ENCODE assay signal across 16 cellular contexts in the genomic region with DNA sequence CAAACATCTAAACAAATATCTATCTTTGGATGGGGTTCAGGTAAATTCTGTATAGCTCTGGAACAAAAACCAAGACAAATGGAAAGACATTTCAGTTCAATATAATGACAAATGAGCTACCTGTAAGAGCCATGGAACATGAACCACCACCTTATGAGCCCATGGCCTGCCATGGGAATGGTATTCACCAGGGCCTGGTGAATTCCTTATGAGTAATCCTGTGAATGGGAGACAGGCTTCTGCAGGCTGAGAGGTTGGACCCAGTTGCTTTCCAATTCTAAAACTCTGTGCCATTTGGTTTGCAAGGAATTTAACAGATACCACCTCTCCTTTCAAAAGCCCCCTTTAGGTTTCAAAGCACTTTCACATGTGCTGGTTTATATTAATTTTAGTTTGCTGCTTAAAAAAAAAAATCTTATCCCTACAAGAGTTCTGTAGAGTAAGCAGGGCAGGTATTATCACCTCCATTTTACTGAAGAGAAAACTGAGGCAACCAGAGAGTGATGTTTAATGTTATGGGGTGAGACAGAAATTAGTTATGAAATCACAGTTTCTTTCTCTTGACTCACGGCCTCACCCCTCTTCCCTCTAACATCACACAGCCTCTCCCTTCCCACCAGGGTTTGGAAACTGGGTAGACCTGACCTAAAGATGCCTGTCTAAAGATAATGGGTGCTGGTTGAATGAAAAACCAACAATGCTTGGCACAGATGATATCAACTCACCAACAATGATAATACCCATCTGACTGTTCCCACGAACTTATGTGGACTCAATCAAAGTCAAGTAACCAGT.
DNase-seq lines count a peak whose midpoint lies in the region; ATAC-seq and TF ChIP-seq lines count a peak whose summit lies in the region.
"Had no signal": no experiment of that assay in that cellular context is flagged by ENCODE, and none has a peak within 500 bp of the region (broad histone marks: within the 10 kb centered on the region; RNA-seq: fewer than 3 reads in every experiment).

No MANE protein-coding gene starts in this region.

- CTCF ChIA-PET in WTC11 (lab: Charles Lee): no interaction called here

- H3K9me3 ChIP-seq in smooth muscle cell (replicated peaks; ENCODE audit: low read depth): no peaks in the 10 kb centered on the region
- H3K9me3 ChIP-seq: MG63 had no signal

- H3F3A ChIP-seq in smooth muscle cell (ENCODE audit: low read depth): peaks cover under 1% of the 10 kb centered on the region

- ATAC-seq in WTC11 (no peak), HG03442 (IDR thresholded peaks at IDR 0.05; ENCODE audit: unreplicated experiment) (no peak)
- ATAC-seq: GM12878 had no signal

- H3K9me3 Mint-ChIP-seq in WTC11: no peaks in the 10 kb centered on the region
- H3K9me3 Mint-ChIP-seq: CD4-positive, CD25-positive, alpha-beta regulatory T cell had no signal

- H3K4me3 ChIP-seq in fibroblast of villous mesenchyme (ENCODE audit: low read depth, low read length) (no peak overlapping the region), smooth muscle cell (no peak overlapping the region), coronary artery (no peak overlapping the region)
- H3K4me3 ChIP-seq: GM12878, MG63 had no signal

- no peak overlapping the region for H3K4me2 ChIP-seq in smooth muscle cell

- H3K79me2 ChIP-seq in smooth muscle cell (ENCODE audit: low read depth): no peaks in the 10 kb centered on the region

- 93% methylated on average over 2 of the region's 2 CpGs for WGBS in smooth muscle cell (ENCODE audit: low lambda C conversion rate)

- peaks cover 4% of the 10 kb centered on the region for H3K27me3 ChIP-seq in smooth muscle cell (ENCODE audit: low read depth)
- H3K27me3 ChIP-seq: MG63 had no signal

- peak overlapping the region; percentile 52 for H3K27ac ChIP-seq in smooth muscle cell (ENCODE audit: low read depth)
- H3K27ac ChIP-seq in coronary artery: no peak overlapping the region

- no peaks in the 10 kb centered on the region for H3K27me3 Mint-ChIP-seq in WTC11 (ENCODE audit: low read depth)
- H3K27me3 Mint-ChIP-seq: CD4-positive, CD25-positive, alpha-beta regulatory T cell had no signal

- H3K36me3 Mint-ChIP-seq in WTC11: no peaks in the 10 kb centered on the region
- H3K36me3 Mint-ChIP-seq: CD4-positive, CD25-positive, alpha-beta regulatory T cell had no signal

- POLR2A ChIA-PET in WTC11 (lab: Charles Lee): no interaction called here

- no peaks in the 10 kb centered on the region for H4K20me1 ChIP-seq in smooth muscle cell (ENCODE audit: low read depth)

- peak overlapping the region; percentile 47; the same call in 1 of the 2 replicates for H3K27ac Mint-ChIP-seq in WTC11
- H3K27ac Mint-ChIP-seq: CD4-positive, CD25-positive, alpha-beta regulatory T cell had no signal

- no peak overlapping the region for H2AFZ ChIP-seq in smooth muscle cell (ENCODE audit: low read depth)

- peaks cover 31% of the 10 kb centered on the region for H3K4me1 ChIP-seq in smooth muscle cell (ENCODE audit: low read depth)

- peak; percentile 44 for DNase-seq in M059J (ENCODE audit: low read depth)
- DNase-seq in WTC11 (ENCODE audit: low spot score): no peak
- peak; percentile 14 for DNase-seq in fibroblast of villous mesenchyme (ENCODE audit: low read depth)
- DNase-seq in smooth muscle cell (lab: John Stamatoyannopoulos, UW; ENCODE audit: unreplicated experiment): no peak
- no peak for DNase-seq in AG20443 (ENCODE audit: low spot score)
- DNase-seq in coronary artery (ENCODE audit: low spot score): no peak
- DNase-seq: Calu3; CD4-positive, CD25-positive, alpha-beta regulatory T cell; KBM-7; MG63; NCI-H1092 treated with DMSO at 0.1 percent for 48 hours; NCI-H1694; NCI-H2171; NCI-H774 had no signal

- H3K9ac ChIP-seq in smooth muscle cell (ENCODE audit: low read depth): no peak overlapping the region

- H3K4me1 Mint-ChIP-seq in WTC11: peaks cover 53% of the 10 kb centered on the region
- H3K4me1 Mint-ChIP-seq: CD4-positive, CD25-positive, alpha-beta regulatory T cell had no signal

- H3K36me3 ChIP-seq in smooth muscle cell (ENCODE audit: low read depth): no peaks in the 10 kb centered on the region
- H3K36me3 ChIP-seq: MG63 had no signal

- H3K4me3 Mint-ChIP-seq in WTC11: no peak overlapping the region
- H3K4me3 Mint-ChIP-seq: CD4-positive, CD25-positive, alpha-beta regulatory T cell had no signal

- TF ChIP-seq CTCF in WTC11 (IDR thresholded peaks at IDR 0.05): no peak
- TF ChIP-seq CTCF in fibroblast of villous mesenchyme (IDR thresholded peaks at IDR 0.05; ENCODE audit: insufficient read depth, low read depth, low read length): no peak
- no peak for TF ChIP-seq CTCF in smooth muscle cell (IDR thresholded peaks at IDR 0.05; ENCODE audit: borderline replicate concordance, insufficient read depth, poor library complexity, severe bottlenecking)
- no peak for TF ChIP-seq CTCF in coronary artery (IDR thresholded peaks at IDR 0.05)

TF ChIP-seq in WTC11, 78 proteins besides CTCF, POLR2A, EP300 and RAD21:
- TF ChIP-seq, protein P1, sequence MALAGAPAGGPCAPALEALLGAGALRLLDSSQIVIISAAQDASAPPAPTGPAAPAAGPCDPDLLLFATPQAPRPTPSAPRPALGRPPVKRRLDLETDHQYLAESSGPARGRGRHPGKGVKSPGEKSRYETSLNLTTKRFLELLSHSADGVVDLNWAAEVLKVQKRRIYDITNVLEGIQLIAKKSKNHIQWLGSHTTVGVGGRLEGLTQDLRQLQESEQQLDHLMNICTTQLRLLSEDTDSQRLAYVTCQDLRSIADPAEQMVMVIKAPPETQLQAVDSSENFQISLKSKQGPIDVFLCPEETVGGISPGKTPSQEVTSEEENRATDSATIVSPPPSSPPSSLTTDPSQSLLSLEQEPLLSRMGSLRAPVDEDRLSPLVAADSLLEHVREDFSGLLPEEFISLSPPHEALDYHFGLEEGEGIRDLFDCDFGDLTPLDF (CRISPR knock-in tag; IDR thresholded peaks at IDR 0.05): no peak
- TF ChIP-seq, protein P2, sequence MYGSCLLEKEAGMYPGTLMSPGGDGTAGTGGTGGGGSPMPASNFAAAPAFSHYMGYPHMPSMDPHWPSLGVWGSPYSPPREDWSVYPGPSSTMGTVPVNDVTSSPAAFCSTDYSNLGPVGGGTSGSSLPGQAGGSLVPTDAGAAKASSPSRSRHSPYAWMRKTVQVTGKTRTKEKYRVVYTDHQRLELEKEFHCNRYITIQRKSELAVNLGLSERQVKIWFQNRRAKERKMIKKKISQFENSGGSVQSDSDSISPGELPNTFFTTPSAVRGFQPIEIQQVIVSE (CRISPR knock-in tag; IDR thresholded peaks at IDR 0.05; ENCODE audit: borderline replicate concordance): no peak
- TF ChIP-seq ELF4 (CRISPR knock-in tag; IDR thresholded peaks at IDR 0.05; ENCODE audit: low read depth) (no peak), TEAD1 (CRISPR knock-in tag; IDR thresholded peaks at IDR 0.05) (no peak), CREB1 (CRISPR knock-in tag; IDR thresholded peaks at IDR 0.05) (no peak), ZNF232 (CRISPR knock-in tag; IDR thresholded peaks at IDR 0.05) (no peak), MXD4 (CRISPR knock-in tag; IDR thresholded peaks at IDR 0.05; ENCODE audit: borderline replicate concordance) (no peak), GABPB1 (CRISPR knock-in tag; IDR thresholded peaks at IDR 0.05) (no peak), FOXJ3 (CRISPR knock-in tag; IDR thresholded peaks at IDR 0.05; ENCODE audit: borderline replicate concordance) (no peak), IRF2 (CRISPR knock-in tag; IDR thresholded peaks at IDR 0.05; ENCODE audit: borderline replicate concordance, low read depth) (no peak), ZNF138 (CRISPR knock-in tag; conservative IDR thresholded peaks at IDR 0.05) (no peak), CBFB (CRISPR knock-in tag; IDR thresholded peaks at IDR 0.05; ENCODE audit: low read depth) (no peak)
- TF ChIP-seq, protein P3, sequence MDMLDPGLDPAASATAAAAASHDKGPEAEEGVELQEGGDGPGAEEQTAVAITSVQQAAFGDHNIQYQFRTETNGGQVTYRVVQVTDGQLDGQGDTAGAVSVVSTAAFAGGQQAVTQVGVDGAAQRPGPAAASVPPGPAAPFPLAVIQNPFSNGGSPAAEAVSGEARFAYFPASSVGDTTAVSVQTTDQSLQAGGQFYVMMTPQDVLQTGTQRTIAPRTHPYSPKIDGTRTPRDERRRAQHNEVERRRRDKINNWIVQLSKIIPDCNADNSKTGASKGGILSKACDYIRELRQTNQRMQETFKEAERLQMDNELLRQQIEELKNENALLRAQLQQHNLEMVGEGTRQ (CRISPR knock-in tag; IDR thresholded peaks at IDR 0.05): no peak
- TF ChIP-seq, protein P4, sequence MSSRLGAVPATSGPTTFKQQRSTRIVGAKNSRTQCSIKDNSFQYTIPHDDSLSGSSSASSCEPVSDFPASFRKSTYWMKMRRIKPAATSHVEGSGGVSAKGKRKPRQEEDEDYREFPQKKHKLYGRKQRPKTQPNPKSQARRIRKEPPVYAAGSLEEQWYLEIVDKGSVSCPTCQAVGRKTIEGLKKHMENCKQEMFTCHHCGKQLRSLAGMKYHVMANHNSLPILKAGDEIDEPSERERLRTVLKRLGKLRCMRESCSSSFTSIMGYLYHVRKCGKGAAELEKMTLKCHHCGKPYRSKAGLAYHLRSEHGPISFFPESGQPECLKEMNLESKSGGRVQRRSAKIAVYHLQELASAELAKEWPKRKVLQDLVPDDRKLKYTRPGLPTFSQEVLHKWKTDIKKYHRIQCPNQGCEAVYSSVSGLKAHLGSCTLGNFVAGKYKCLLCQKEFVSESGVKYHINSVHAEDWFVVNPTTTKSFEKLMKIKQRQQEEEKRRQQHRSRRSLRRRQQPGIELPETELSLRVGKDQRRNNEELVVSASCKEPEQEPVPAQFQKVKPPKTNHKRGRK (CRISPR knock-in tag; IDR thresholded peaks at IDR 0.05; ENCODE audit: borderline replicate concordance): no peak
- TF ChIP-seq, protein P5, sequence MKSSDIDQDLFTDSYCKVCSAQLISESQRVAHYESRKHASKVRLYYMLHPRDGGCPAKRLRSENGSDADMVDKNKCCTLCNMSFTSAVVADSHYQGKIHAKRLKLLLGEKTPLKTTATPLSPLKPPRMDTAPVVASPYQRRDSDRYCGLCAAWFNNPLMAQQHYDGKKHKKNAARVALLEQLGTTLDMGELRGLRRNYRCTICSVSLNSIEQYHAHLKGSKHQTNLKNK (CRISPR knock-in tag; IDR thresholded peaks at IDR 0.05): no peak
- TF ChIP-seq, protein P6, sequence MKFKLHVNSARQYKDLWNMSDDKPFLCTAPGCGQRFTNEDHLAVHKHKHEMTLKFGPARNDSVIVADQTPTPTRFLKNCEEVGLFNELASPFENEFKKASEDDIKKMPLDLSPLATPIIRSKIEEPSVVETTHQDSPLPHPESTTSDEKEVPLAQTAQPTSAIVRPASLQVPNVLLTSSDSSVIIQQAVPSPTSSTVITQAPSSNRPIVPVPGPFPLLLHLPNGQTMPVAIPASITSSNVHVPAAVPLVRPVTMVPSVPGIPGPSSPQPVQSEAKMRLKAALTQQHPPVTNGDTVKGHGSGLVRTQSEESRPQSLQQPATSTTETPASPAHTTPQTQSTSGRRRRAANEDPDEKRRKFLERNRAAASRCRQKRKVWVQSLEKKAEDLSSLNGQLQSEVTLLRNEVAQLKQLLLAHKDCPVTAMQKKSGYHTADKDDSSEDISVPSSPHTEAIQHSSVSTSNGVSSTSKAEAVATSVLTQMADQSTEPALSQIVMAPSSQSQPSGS (CRISPR knock-in tag; IDR thresholded peaks at IDR 0.05; ENCODE audit: borderline replicate concordance, low read depth): no peak

Comparison
In these comparisons a context has a peak if more than half of its experiments do, and no peak if none do; other contexts are left out.
1. DNase-seq: peak in M059J (single experiment) and fibroblast of villous mesenchyme (single experiment); none in WTC11 (single experiment), smooth muscle cell (single experiment), AG20443 (single experiment) and coronary artery (single experiment).